Comparison of ENCODE assay signal across 26 cellular contexts in genomic region chr6:113464536-113464935, GRCh38.
A peak's percentile ranks its signal among the peaks of the same experiment; 100 is the strongest.
DNase-seq lines count a peak whose midpoint lies in the region; ATAC-seq, FAIRE-seq and TF ChIP-seq lines count a peak whose summit lies in the region.
"Had no signal": no experiment of that assay in that cellular context is flagged by ENCODE, and none has a peak within 500 bp of the region (broad histone marks: within the 10 kb centered on the region; RNA-seq: fewer than 3 reads in every experiment).

No MANE protein-coding gene starts in this region.

- no peaks in the 10 kb centered on the region for H3K4me1 Mint-ChIP-seq in CD4-positive, alpha-beta memory T cell

- POLR2A ChIA-PET in A549 (lab: Yijun Ruan, JAX), result no interaction called here
- POLR2A ChIA-PET in CD4-positive, alpha-beta memory T cell (lab: Charles Lee; ENCODE audit: partially characterized antibody), result no interaction called here

- H3K4me2 ChIP-seq in A549, result peak overlapping the region; percentile 50
- no peak overlapping the region for H3K4me2 ChIP-seq in mesenchymal stem cell (ENCODE audit: low read length, poor library complexity, severe bottlenecking)

- peak overlapping the region in 1 of 2 experiments; percentile 14 for H2BK12ac ChIP-seq in mesenchymal stem cell (ENCODE audit: low read length in 2 of 2)

- H3K79me1 ChIP-seq in mesenchymal stem cell (replicated peaks; ENCODE audit: low read length, poor library complexity, severe bottlenecking), result no peaks in the 10 kb centered on the region

- H3K23ac ChIP-seq in mesenchymal stem cell (ENCODE audit: low read length in 2 of 2), result no peak overlapping the region

- no peak for TF ChIP-seq POLR2A in A549 (IDR thresholded peaks at IDR 0.05; ENCODE audit: low read length)
- TF ChIP-seq POLR2A in H54 (IDR thresholded peaks at IDR 0.05; ENCODE audit: low read depth, low read length), result no peak

- peak overlapping the region; percentile 56 to 76 for H3K27ac ChIP-seq in A549
- H3K27ac ChIP-seq in mesenchymal stem cell (ENCODE audit: low read length, poor library complexity, severe bottlenecking), result no peak overlapping the region
- no peak overlapping the region for H3K27ac ChIP-seq in CD4-positive, alpha-beta memory T cell (ENCODE audit: low read depth, low read length)
- no peak overlapping the region for H3K27ac ChIP-seq in dorsolateral prefrontal cortex
- H3K27ac ChIP-seq: coronary artery, esophagus squamous epithelium, lower lobe of right lung, Peyer's patch, tibial artery had no signal

- no peak overlapping the region for H3K27ac Mint-ChIP-seq in CD4-positive, alpha-beta memory T cell
- H3K27ac Mint-ChIP-seq: stimulated activated naive CD8-positive, alpha-beta T cell treated with anti-CD3 and anti-CD28 coated beads, Interleukin-15, Interleukin-2, amounts not matched to agents 100 ng/mL and 50 ng/mL, for 24 hours; T-helper 1 cell treated with Interleukin-12 subunit alpha and Interleukin-12 subunit beta and Interleukin-4 antibody, amounts not matched to agents 30 μg/mL and 1 μg/mL, for 36 hours had no signal

- H4K91ac ChIP-seq in mesenchymal stem cell (ENCODE audit: low read length), result no peak overlapping the region

- no peak overlapping the region for H4K8ac ChIP-seq in mesenchymal stem cell (ENCODE audit: low read length)

- ATAC-seq in A549, result no peak; a peak in 1 of 6 replicates
- ATAC-seq: lower lobe of right lung, sciatic nerve had no signal

- H3K4me3 ChIP-seq in A549 (no peak overlapping the region), mesenchymal stem cell (ENCODE audit: insufficient read depth in 1 of 2, low read depth in 1 of 2, low read length in 2 of 2) (no peak overlapping the region), dorsolateral prefrontal cortex (no peak overlapping the region)
- no peak overlapping the region for H3K4me3 ChIP-seq in CD4-positive, alpha-beta memory T cell (ENCODE audit: low read length in 2 of 2)
- H3K4me3 ChIP-seq: coronary artery, esophagus squamous epithelium, lower lobe of right lung, MG63, Peyer's patch, tibial artery had no signal

- H3K4me1 ChIP-seq in A549 (peaks cover 15% of the 10 kb centered on the region), mesenchymal stem cell (ENCODE audit: control insufficient read depth, insufficient read depth, low read depth, low read length) (no peaks in the 10 kb centered on the region)
- no peaks in the 10 kb centered on the region for H3K4me1 ChIP-seq in CD4-positive, alpha-beta memory T cell (ENCODE audit: insufficient read depth, low read length)
- H3K4me1 ChIP-seq: esophagus squamous epithelium, lower lobe of right lung, Peyer's patch had no signal

- intact Hi-C loops in CD4-positive, alpha-beta memory T cell (cut with micrococcal nuclease), result no loop called here
- intact Hi-C loops in dorsolateral prefrontal cortex (cut with DNase I) (no loop called here), posterior vena cava (cut with DNase I) (no loop called here)

- no peaks in the 10 kb centered on the region for H3K36me3 Mint-ChIP-seq in CD4-positive, alpha-beta memory T cell

- CTCF ChIA-PET in A549 (lab: Yijun Ruan, JAX), result interaction anchor here (1.2 to 1.6 kb wide), 2 partner anchors 394 kb away, joined by 3 to 5 read pairs; no protein-coding TSS in a partner anchor
- CTCF ChIA-PET in CD4-positive, alpha-beta memory T cell (lab: Charles Lee; ENCODE audit: partially characterized antibody), result no interaction called here

- H2AFZ ChIP-seq in mesenchymal stem cell (ENCODE audit: low read depth, low read length), result no peak overlapping the region

- H3K9me3 Mint-ChIP-seq in CD4-positive, alpha-beta memory T cell, result peaks cover 0 to 2% (median under 1%) of the 10 kb centered on the region in 8 donors
- H3K9me3 Mint-ChIP-seq: stimulated activated naive CD8-positive, alpha-beta T cell treated with anti-CD3 and anti-CD28 coated beads, Interleukin-15, Interleukin-2, amounts not matched to agents 100 ng/mL and 50 ng/mL, for 24 hours; T-helper 1 cell treated with Interleukin-12 subunit alpha and Interleukin-12 subunit beta and Interleukin-4 antibody, amounts not matched to agents 30 μg/mL and 1 μg/mL, for 36 hours had no signal

- FAIRE-seq in A549 (lab: Jason Lieb, UNC) (no peak), H54 (lab: Jason Lieb, UNC) (peak; percentile 6)
- FAIRE-seq: A204.1, kidney had no signal

- TF ChIP-seq CTCF in A549 (IDR thresholded peaks at IDR 0.05), result no peak
- TF ChIP-seq CTCF in dorsolateral prefrontal cortex (IDR thresholded peaks at IDR 0.05 in 54 of 56, conservative IDR thresholded peaks at IDR 0.05 in 2 of 56; ENCODE audit: low read depth in 1 of 56, partially characterized antibody in 56 of 56), result no peak

- H2AK5ac ChIP-seq in mesenchymal stem cell (ENCODE audit: low read length, severe bottlenecking), result no peak overlapping the region

- H3K27me3 ChIP-seq in mesenchymal stem cell (ENCODE audit: control insufficient read depth in 1 of 2, insufficient read depth in 1 of 2, low read length in 2 of 2) (no peaks in the 10 kb centered on the region), dorsolateral prefrontal cortex (no peaks in the 10 kb centered on the region)
- no peaks in the 10 kb centered on the region for H3K27me3 ChIP-seq in CD4-positive, alpha-beta memory T cell (ENCODE audit: insufficient read depth, low read length)
- H3K27me3 ChIP-seq: esophagus squamous epithelium, MG63, Peyer's patch, tibial artery had no signal

- TF ChIP-seq RAD21 in A549 (conservative IDR thresholded peaks at IDR 0.05 in 1 of 2, IDR thresholded peaks at IDR 0.05 in 1 of 2), result no peak

- TF ChIP-seq EP300 in A549 (IDR thresholded peaks at IDR 0.05), result no peak

- H3K18ac ChIP-seq in mesenchymal stem cell (ENCODE audit: low read depth in 1 of 2, low read length in 2 of 2), result peak overlapping the region in 1 of 2 experiments; percentile 38

- DNase-seq in A549 (ENCODE audit: low read depth in 1 of 2, low spot score in 1 of 2) (no peak), H54 (ENCODE audit: insufficient read length, low spot score) (no peak), RPMI7951 (ENCODE audit: low read depth) (peak; percentile 69), mesenchymal stem cell (no peak), GM19238 (ENCODE audit: insufficient read length, low spot score) (no peak), dorsolateral prefrontal cortex (no peak), posterior vena cava (ENCODE audit: low spot score) (no peak)
- DNase-seq in CD4-positive, alpha-beta memory T cell, result no peak
- DNase-seq: activated CD8-positive, alpha-beta memory T cell treated with anti-CD3 and anti-CD28 coated beads for 24 hours; activated naive CD4-positive, alpha-beta T cell treated with Interleukin-2 at 50 U/mL for 16 hours; activated T-cell treated with anti-CD3 and anti-CD28 coated beads, Interleukin-2, amount 50 U/mL, for 48 hours; amniotic stem cell; esophagus squamous epithelium; kidney; lower lobe of right lung; NCI-H1417 treated with DMSO at 0.1 percent for 48 hours; NCI-H446 treated with DMSO at 0.1 percent for 48 hours; Peyer's patch; posterior cingulate gyrus; tibial artery had no signal

- H3K9ac ChIP-seq in mesenchymal stem cell (ENCODE audit: low read length), result peak overlapping the region; percentile 50

- 39% methylated on average over 3 of the region's 3 CpGs for WGBS in A549 (ENCODE audit: missing lambda C conversion rate)
- 92% methylated on average over 2 of the region's 3 CpGs for WGBS in mesenchymal stem cell

- no peak overlapping the region for H3K14ac ChIP-seq in mesenchymal stem cell (ENCODE audit: low read length in 2 of 2)

- no peak overlapping the region for H2BK15ac ChIP-seq in mesenchymal stem cell (ENCODE audit: low read depth, poor library complexity, severe bottlenecking)

- H3K27me3 Mint-ChIP-seq in CD4-positive, alpha-beta memory T cell, result no peaks in the 10 kb centered on the region

- no peaks in the 10 kb centered on the region for H3K36me3 ChIP-seq in mesenchymal stem cell (ENCODE audit: control insufficient read depth in 1 of 2, insufficient read depth in 2 of 2, low read depth in 1 of 2, low read length in 2 of 2)
- H3K36me3 ChIP-seq in CD4-positive, alpha-beta memory T cell (ENCODE audit: insufficient read depth, low read length), result no peaks in the 10 kb centered on the region
- H3K36me3 ChIP-seq: esophagus squamous epithelium, lower lobe of right lung, MG63, Peyer's patch, tibial artery had no signal

- H3K9me3 ChIP-seq in A549, result no peaks in the 10 kb centered on the region
- no peaks in the 10 kb centered on the region for H3K9me3 ChIP-seq in mesenchymal stem cell (ENCODE audit: control insufficient read depth, low read length)
- no peaks in the 10 kb centered on the region for H3K9me3 ChIP-seq in CD4-positive, alpha-beta memory T cell (ENCODE audit: control insufficient read depth in 1 of 2, low read length in 2 of 2)
- H3K9me3 ChIP-seq: esophagus squamous epithelium, lower lobe of right lung, MG63, Peyer's patch, tibial artery had no signal

- peak overlapping the region; percentile 54 for H2BK120ac ChIP-seq in mesenchymal stem cell (ENCODE audit: low read depth, low read length)

- H2BK5ac ChIP-seq in mesenchymal stem cell (ENCODE audit: low read depth, low read length, poor library complexity, severe bottlenecking), result no peak overlapping the region

- peak overlapping the region in 1 of 2 experiments; percentile 47 for H3K4ac ChIP-seq in mesenchymal stem cell (ENCODE audit: low read depth in 1 of 2, low read length in 2 of 2)

- no peak overlapping the region for H3K4me3 Mint-ChIP-seq in CD4-positive, alpha-beta memory T cell
- H3K4me3 Mint-ChIP-seq: stimulated activated naive CD8-positive, alpha-beta T cell treated with anti-CD3 and anti-CD28 coated beads, Interleukin-15, Interleukin-2, amounts not matched to agents 100 ng/mL and 50 ng/mL, for 24 hours; T-helper 1 cell treated with Interleukin-12 subunit alpha and Interleukin-12 subunit beta and Interleukin-4 antibody, amounts not matched to agents 30 μg/mL and 1 μg/mL, for 36 hours had no signal

TF ChIP-seq in A549, 52 proteins besides CTCF, POLR2A, EP300 and RAD21 (continues in another document):
- TF ChIP-seq ZNF302 (CRISPR knock-in tag; IDR thresholded peaks at IDR 0.05) (no peak), ATOH8 (CRISPR knock-in tag; IDR thresholded peaks at IDR 0.05; ENCODE audit: low read depth) (no peak), FOSB (CRISPR knock-in tag; IDR thresholded peaks at IDR 0.05) (no peak), MAZ (IDR thresholded peaks at IDR 0.05; ENCODE audit: borderline replicate concordance, low read depth, low read length) (no peak)

Comparison
In these comparisons a context has a peak if more than half of its experiments do, and no peak if none do; other contexts are left out.
1. H3K27ac ChIP-seq: peak in A549 (2 of 2); none in mesenchymal stem cell (single experiment), CD4-positive, alpha-beta memory T cell (single experiment) and dorsolateral prefrontal cortex (0 of 59).